Comparison of ENCODE assay signal across 8 cellular contexts in genomic region chr9:133782157-133783130, GRCh38.
DNase-seq lines count a peak whose midpoint lies in the region; ATAC-seq lines count a peak whose summit lies in the region.

No MANE protein-coding gene starts in this region.

- ATAC-seq in HG03565 (IDR thresholded peaks at IDR 0.05; ENCODE audit: unreplicated experiment) = no peak

- DNase-seq in NOMO-1 (lab: John Stamatoyannopoulos, UW; ENCODE audit: unreplicated experiment in 2 of 2) (peak; percentile 56 to 58), NOMO-1 treated with dmso at 0.1 percent for 144 hours (lab: John Stamatoyannopoulos, UW; ENCODE audit: unreplicated experiment) (no peak), NCI-H2171 treated with DMSO at 0.1 percent for 48 hours (lab: John Stamatoyannopoulos, UW) (peak; percentile 79), ecto neural progenitor cell (ENCODE audit: low spot score) (peak; percentile 85), medulla oblongata (ENCODE audit: extremely low spot score) (peak; percentile 81)
- DNase-seq in activated CD4-positive, alpha-beta T cell treated with anti-CD3 and anti-CD28 coated beads, Interleukin-2, amount 50 U/mL, for 48 hours = peak; percentile 72 to 78
- DNase-seq in stimulated activated CD8-positive, alpha-beta memory T cell treated with anti-CD3 and anti-CD28 coated beads, Interleukin-2, amount 100 ng/mL, for 1 hour (ENCODE audit: low read depth in 2 of 2) = peak; percentile 38 to 43
